ENCODE assay signal across 8 cellular contexts in genomic region chr6:130282234-130282995, GRCh38. TPM values are rescaled to one million over a fixed set of nuclear protein-coding genes. Genes with fewer than 3 reads are reported as not detected.
DNase-seq lines count a peak whose midpoint lies in the region; ATAC-seq and TF ChIP-seq lines count a peak whose summit lies in the region.

No MANE protein-coding gene starts in this region.

- CTCF ChIA-PET in CD4-positive, alpha-beta memory T cell (lab: Charles Lee; ENCODE audit: partially characterized antibody): interaction anchor here (0.6 to 3.6 kb wide), 42 partner anchors 8 to 563 kb away, joined by 3 to 33 read pairs (median 5); partner anchors contain the start of gene SAMD3

- no peak overlapping the region for H3K27ac ChIP-seq in CD4-positive, alpha-beta memory T cell (ENCODE audit: low read depth, low read length)

- H3K4me3 Mint-ChIP-seq in CD4-positive, alpha-beta memory T cell: no peak overlapping the region
- no peak overlapping the region for H3K4me3 Mint-ChIP-seq in stimulated activated naive CD8-positive, alpha-beta T cell treated with anti-CD3 and anti-CD28 coated beads, Interleukin-15, amount 100 ng/mL, for 72 hours

- peak; percentile 71 for TF ChIP-seq CTCF in LNCAP (IDR thresholded peaks at IDR 0.05)

- no peaks in the 10 kb centered on the region for H3K9me3 ChIP-seq in CD4-positive, alpha-beta memory T cell (ENCODE audit: control insufficient read depth in 1 of 2, low read length in 2 of 2)

- H3K27me3 ChIP-seq in CD4-positive, alpha-beta memory T cell (ENCODE audit: insufficient read depth, low read length): no peaks in the 10 kb centered on the region

- no peaks in the 10 kb centered on the region for H3K4me1 ChIP-seq in CD4-positive, alpha-beta memory T cell (ENCODE audit: insufficient read depth, low read length)

- H3K36me3 Mint-ChIP-seq in CD4-positive, alpha-beta memory T cell: peaks cover under 1 to 6% of the 10 kb centered on the region in 2 donors

- H3K36me3 ChIP-seq in CD4-positive, alpha-beta memory T cell (ENCODE audit: insufficient read depth, low read length): no peaks in the 10 kb centered on the region

- H3K4me3 ChIP-seq in CD4-positive, alpha-beta memory T cell (ENCODE audit: low read length in 2 of 2): no peak overlapping the region

- peak; percentile 76 for ATAC-seq in GM19463 (IDR thresholded peaks at IDR 0.05; ENCODE audit: unreplicated experiment)
- ATAC-seq in stimulated activated naive CD8-positive, alpha-beta T cell treated with anti-CD3 and anti-CD28 coated beads, Interleukin-15, amount 100 ng/mL, for 72 hours: peak; percentile 78

- no peaks in the 10 kb centered on the region for H3K27me3 Mint-ChIP-seq in CD4-positive, alpha-beta memory T cell
- no peaks in the 10 kb centered on the region for H3K27me3 Mint-ChIP-seq in stimulated activated naive CD8-positive, alpha-beta T cell treated with anti-CD3 and anti-CD28 coated beads, Interleukin-15, amount 100 ng/mL, for 72 hours

- H3K4me1 Mint-ChIP-seq in CD4-positive, alpha-beta memory T cell: peaks cover 6 to 17% (median 10%) of the 10 kb centered on the region in 4 donors
- H3K4me1 Mint-ChIP-seq in stimulated activated naive CD8-positive, alpha-beta T cell treated with anti-CD3 and anti-CD28 coated beads, Interleukin-15, amount 100 ng/mL, for 72 hours: peaks cover 10% of the 10 kb centered on the region

- DNase-seq in CD4-positive, alpha-beta memory T cell: peak in 4 of 5 donors; percentile 38 to 49 (median 47)
- peak; percentile 4 for DNase-seq in cerebellar cortex (ENCODE audit: low spot score)
- DNase-seq in stimulated activated naive CD8-positive, alpha-beta T cell treated with anti-CD3 and anti-CD28 coated beads, Interleukin-15, amount 100 ng/mL, for 72 hours: peak in 1 of 2 donors; percentile 21
- DNase-seq in NCI-H146 treated with DMSO at 0.1 percent for 48 hours (lab: John Stamatoyannopoulos, UW; ENCODE audit: unreplicated experiment): no peak
- no peak for DNase-seq in NCI-H2171 (lab: John Stamatoyannopoulos, UW)
- no peak for DNase-seq in activated effector memory CD4-positive, alpha-beta T cell treated with anti-CD3 and anti-CD28 coated beads, Interleukin-2, amount 50 U/mL, for 16 hours

- intact Hi-C loops in CD4-positive, alpha-beta memory T cell (cut with micrococcal nuclease): loop anchor here (1.0 to 10.0 kb wide), 7 partner anchors 59 to 388 kb away; no protein-coding TSS in a partner anchor

- peaks cover 0 to 8% (median 2%) of the 10 kb centered on the region in 8 donors for H3K9me3 Mint-ChIP-seq in CD4-positive, alpha-beta memory T cell
- peaks cover 5 to 10% of the 10 kb centered on the region in 2 donors for H3K9me3 Mint-ChIP-seq in stimulated activated naive CD8-positive, alpha-beta T cell treated with anti-CD3 and anti-CD28 coated beads, Interleukin-15, amount 100 ng/mL, for 72 hours

- POLR2A ChIA-PET in CD4-positive, alpha-beta memory T cell (lab: Charles Lee; ENCODE audit: partially characterized antibody): interaction anchor here (0.6 to 1.2 kb wide), 5 partner anchors 59 to 196 kb away, joined by 3 to 8 read pairs (median 3); partner anchors contain the start of gene SAMD3

- peak overlapping the region in 4 of 7 donors; percentile 5 to 84 (median 25) for H3K27ac Mint-ChIP-seq in CD4-positive, alpha-beta memory T cell
- peak overlapping the region in 1 of 2 donors; percentile 72 for H3K27ac Mint-ChIP-seq in stimulated activated naive CD8-positive, alpha-beta T cell treated with anti-CD3 and anti-CD28 coated beads, Interleukin-15, amount 100 ng/mL, for 72 hours

RNA-seq across cellular contexts. Expression of gene SAMD3, which starts 59.7 kb away (rescaled TPM):
- 10 to 100 TPM; 24.1 to 29.7 TPM for total RNA-seq in CD4-positive, alpha-beta memory T cell
- polyA plus RNA-seq in CD4-positive, alpha-beta memory T cell: 10 to 100 TPM; 55.1 to 69.2 TPM

Comparison
In these comparisons a context has a peak if more than half of its experiments do, and no peak if none do; other contexts are left out.
1. DNase-seq: peak in CD4-positive, alpha-beta memory T cell (4 of 5) and cerebellar cortex (single experiment); none in NCI-H146 treated with DMSO at 0.1 percent for 48 hours (single experiment), NCI-H2171 (single experiment) and activated effector memory CD4-positive, alpha-beta T cell treated with anti-CD3 and anti-CD28 coated beads, Interleukin-2, amount 50 U/mL, for 16 hours (single experiment).